In genomic region chr3:88058322-88058592, GRCh38 we compare ENCODE assay signal across 8 cellular contexts. TPM values are rescaled to one million over a fixed set of nuclear protein-coding genes. Genes with fewer than 3 reads are reported as not detected.
DNase-seq lines count a peak whose midpoint lies in the region; ATAC-seq lines count a peak whose summit lies in the region.

No MANE protein-coding gene starts in this region.

- H3K27ac ChIP-seq in HUES48 (ENCODE audit: low read depth, low read length), result peak overlapping the region; percentile 96

- H3K4me3 ChIP-seq in HUES48 (ENCODE audit: low read depth, low read length), result peak overlapping the region; percentile 90

- H3K36me3 Mint-ChIP-seq in central memory CD8-positive, alpha-beta T cell (ENCODE audit: insufficient read depth), result peaks cover 37% of the 10 kb centered on the region
- peaks cover 13 to 34% (median 28%) of the 10 kb centered on the region in 3 donors for H3K36me3 Mint-ChIP-seq in naive thymus-derived CD8-positive, alpha-beta T cell

- H3K27ac Mint-ChIP-seq in central memory CD8-positive, alpha-beta T cell (ENCODE audit: low read depth), result peak overlapping the region; percentile 99
- H3K27ac Mint-ChIP-seq in naive thymus-derived CD8-positive, alpha-beta T cell, result peak overlapping the region; percentile 94 to 99 (median 98)

- no peaks in the 10 kb centered on the region for H3K9me3 ChIP-seq in HUES48 (ENCODE audit: control insufficient read depth, insufficient read depth, low read length)

- intact Hi-C loops in posterior vena cava (cut with DNase I), result no loop called here

- POLR2A ChIA-PET in naive thymus-derived CD8-positive, alpha-beta T cell (lab: Charles Lee), result interaction anchor here (1.1 to 2.3 kb wide), 9 partner anchors 17 to 831 kb away, joined by 3 to 68 read pairs (median 5); partner anchors contain the start of genes C3orf38 and CHMP2B

- H3K4me3 Mint-ChIP-seq in central memory CD8-positive, alpha-beta T cell, result peak overlapping the region; percentile 100
- peak overlapping the region; percentile 92 to 100 (median 98) for H3K4me3 Mint-ChIP-seq in naive thymus-derived CD8-positive, alpha-beta T cell

- peaks cover 14% of the 10 kb centered on the region; the same call in 1 of the 2 replicates for H3K4me1 ChIP-seq in HUES48 (ENCODE audit: control insufficient read depth, insufficient read depth, low read length)

- peaks cover 46% of the 10 kb centered on the region for H3K4me1 Mint-ChIP-seq in central memory CD8-positive, alpha-beta T cell
- H3K4me1 Mint-ChIP-seq in naive thymus-derived CD8-positive, alpha-beta T cell, result peaks cover 28 to 70% (median 56%) of the 10 kb centered on the region in 4 donors

- peak overlapping the region; percentile 86 for H3K9ac ChIP-seq in HUES48 (ENCODE audit: low read depth, low read length)

- ATAC-seq in GM18870 (IDR thresholded peaks at IDR 0.05; ENCODE audit: unreplicated experiment) (peak; percentile 5), HG03135 (IDR thresholded peaks at IDR 0.05; ENCODE audit: unreplicated experiment) (no peak)
- ATAC-seq in central memory CD8-positive, alpha-beta T cell (replicated peaks; ENCODE audit: extremely low read depth, poor library complexity, severe bottlenecking), result no peak
- ATAC-seq in naive thymus-derived CD8-positive, alpha-beta T cell, result no peak

- no peaks in the 10 kb centered on the region for H3K27me3 ChIP-seq in HUES48 (ENCODE audit: control insufficient read depth, insufficient read depth, low read length)

- H3K36me3 ChIP-seq in HUES48 (ENCODE audit: control insufficient read depth, insufficient read depth, low read length), result peaks cover 32% of the 10 kb centered on the region

- H3K9me3 Mint-ChIP-seq in central memory CD8-positive, alpha-beta T cell, result no peaks in the 10 kb centered on the region
- H3K9me3 Mint-ChIP-seq in naive thymus-derived CD8-positive, alpha-beta T cell, result no peaks in the 10 kb centered on the region

- no peak for DNase-seq in central memory CD8-positive, alpha-beta T cell (ENCODE audit: low spot score in 2 of 2)
- no peak for DNase-seq in naive thymus-derived CD8-positive, alpha-beta T cell
- no peak for DNase-seq in posterior vena cava (ENCODE audit: low spot score)
- DNase-seq in NCI-H1105 treated with DMSO at 0.1 percent for 48 hours (lab: John Stamatoyannopoulos, UW), result no peak
- no peak for DNase-seq in EL

- no peaks in the 10 kb centered on the region for H3K27me3 Mint-ChIP-seq in central memory CD8-positive, alpha-beta T cell
- H3K27me3 Mint-ChIP-seq in naive thymus-derived CD8-positive, alpha-beta T cell, result no peaks in the 10 kb centered on the region

RNA-seq across cellular contexts. Expression of gene CGGBP1, which starts 0.5 kb away (rescaled TPM):
- total RNA-seq in naive thymus-derived CD8-positive, alpha-beta T cell, result 100 to 1,000 TPM; 151 to 153 TPM
- polyA plus RNA-seq in naive thymus-derived CD8-positive, alpha-beta T cell, result 10 to 100 TPM; 85.8 to 97.2 (median 92.1) TPM
- total RNA-seq in posterior vena cava, result 10 to 100 TPM; 52.7 to 58.4 TPM

RNA-seq across cellular contexts. Expression of gene ZNF654, which starts 0.8 kb away (rescaled TPM):
- total RNA-seq in naive thymus-derived CD8-positive, alpha-beta T cell, result 10 to 100 TPM; 23.1 to 24.7 TPM
- 10 to 100 TPM; 11.1 to 13.9 (median 11.2) TPM for polyA plus RNA-seq in naive thymus-derived CD8-positive, alpha-beta T cell
- total RNA-seq in posterior vena cava, result 10 to 100 TPM; 20.1 to 20.2 TPM
